ENCODE assay signal across 7 cellular contexts in genomic region chr1:248905949-248906740, GRCh38. TPM values are rescaled to one million over a fixed set of nuclear protein-coding genes. Genes with fewer than 3 reads are reported as not detected.
DNase-seq lines count a peak whose midpoint lies in the region; ATAC-seq and TF ChIP-seq lines count a peak whose summit lies in the region.

PGBD2 (plus strand) TSS chr1:248906235; CDS start chr1:248913863, 7,628 bp downstream.

- peak within 1 kb of the TSS; percentile 82 to 95 for H3K27ac ChIP-seq in ascending aorta

- H3K4me1 ChIP-seq in ascending aorta = peaks cover 0 to 6% of the 10 kb centered on the region in 2 donors

- DNase-seq in NCI-H146 treated with DMSO at 0.1 percent for 48 hours (lab: John Stamatoyannopoulos, UW; ENCODE audit: unreplicated experiment) (peak; percentile 90), T-helper 2 cell (peak; percentile 89 to 95 (median 91)), ascending aorta (ENCODE audit: low spot score in 2 of 2) (peak; percentile 45 to 94), hippocampal formation (lab: John Stamatoyannopoulos, UW) (peak; percentile 93 to 95), retinal pigment epithelial cell (ENCODE audit: low read depth) (peak; percentile 68)

- intact Hi-C loops in ascending aorta (cut with DNase I) = loop anchor here (1.0 kb wide), 4 partner anchors 33 to 80 kb away; partner anchors contain the start of genes ZNF672 and ZNF692

- peak; percentile 48 to 64 (median 61) for TF ChIP-seq CTCF in ascending aorta (IDR thresholded peaks at IDR 0.05)
- peak; percentile 63 for TF ChIP-seq CTCF in retinal pigment epithelial cell (conservative IDR thresholded peaks at IDR 0.05; ENCODE audit: low read depth, low read length)

- ATAC-seq in GM18499 (IDR thresholded peaks at IDR 0.05; ENCODE audit: insufficient read depth, unreplicated experiment) = peak; percentile 78
- peak; percentile 88 for ATAC-seq in HG02885 (IDR thresholded peaks at IDR 0.05; ENCODE audit: poor library complexity, unreplicated experiment)

- H3K4me3 ChIP-seq in ascending aorta (peak within 1 kb of the TSS; percentile 71 to 75), retinal pigment epithelial cell (ENCODE audit: low read length) (peak within 1 kb of the TSS; percentile 75)

- no peaks in the 10 kb centered on the region for H3K9me3 ChIP-seq in ascending aorta

- no peaks in the 10 kb centered on the region for H3K36me3 ChIP-seq in ascending aorta

- no peaks in the 10 kb centered on the region for H3K27me3 ChIP-seq in ascending aorta

RNA-seq across cellular contexts. Expression of gene PGBD2, which starts in this region (rescaled TPM):
- total RNA-seq in ascending aorta = 0.53 TPM

Comparison
In these comparisons a context has a peak if more than half of its experiments do, and no peak if none do; other contexts are left out.
1. Peak in every context shown above with its lines: DNase-seq, ATAC-seq, H3K4me3 ChIP-seq and H3K27ac ChIP-seq.
2. Peak in DNase-seq, H3K4me3 ChIP-seq and H3K27ac ChIP-seq in ascending aorta; RNA of the gene not detected or under 1 TPM.